Comparison of ENCODE assay signal across 8 cellular contexts in genomic region chr6:130020892-130021483, GRCh38. TPM values are rescaled to one million over a fixed set of nuclear protein-coding genes. Genes with fewer than 3 reads are reported as not detected.
DNase-seq lines count a peak whose midpoint lies in the region; ATAC-seq and TF ChIP-seq lines count a peak whose summit lies in the region.

No MANE protein-coding gene starts in this region.

- H3K27me3 ChIP-seq in esophagus muscularis mucosa = no peaks in the 10 kb centered on the region
- H3K27me3 ChIP-seq in muscle layer of duodenum (ENCODE audit: low read depth, low read length) = no peaks in the 10 kb centered on the region

- POLR2A ChIA-PET in OCI-LY7 (lab: Charles Lee) = interaction anchor here (0.6 to 0.7 kb wide), 3 partner anchors 11 to 142 kb away, joined by 3 to 4 read pairs (median 3); no protein-coding TSS in a partner anchor

- DNase-seq in D341Med (ENCODE audit: low spot score) (peak; percentile 67), HT1080 (ENCODE audit: low read depth) (peak; percentile 78), OCI-LY7 (ENCODE audit: low spot score) (peak; percentile 86), esophagus muscularis mucosa (ENCODE audit: extremely low spot score) (peak; percentile 93)
- peak; percentile 72 for DNase-seq in activated T-cell treated with anti-CD3 and anti-CD28 coated beads, Interleukin-2, amount 50 U/mL, for 1 hour
- peak; percentile 47 for DNase-seq in stimulated activated CD8-positive, alpha-beta memory T cell treated with anti-CD3 and anti-CD28 coated beads, Interleukin-7, amount 100 ng/mL, for 24 hours (ENCODE audit: low read depth)

- H3K27ac ChIP-seq in OCI-LY7 (ENCODE audit: low read depth, low read length, poor library complexity, severe bottlenecking) = peak overlapping the region; percentile 13
- H3K27ac ChIP-seq in esophagus muscularis mucosa (replicated peaks in 1 of 4) = peak overlapping the region; percentile 77 to 83 (median 80)
- no peak overlapping the region for H3K27ac ChIP-seq in muscle layer of duodenum (ENCODE audit: low read length)

- H3K4me3 ChIP-seq in OCI-LY7 (ENCODE audit: low read depth, low read length, poor library complexity, severe bottlenecking) = peak overlapping the region; percentile 71
- H3K4me3 ChIP-seq in esophagus muscularis mucosa = peak overlapping the region; percentile 68 to 93 (median 84)
- peak overlapping the region; percentile 62 to 81 for H3K4me3 ChIP-seq in muscle layer of duodenum (ENCODE audit: low read depth in 1 of 2, low read length in 2 of 2)

- H3K4me1 ChIP-seq in OCI-LY7 (ENCODE audit: insufficient read depth, low read length, poor library complexity, severe bottlenecking) = peaks cover 9% of the 10 kb centered on the region
- H3K4me1 ChIP-seq in esophagus muscularis mucosa = peaks cover 0 to 10% (median 7%) of the 10 kb centered on the region in 4 donors
- peaks cover 0 to 5% of the 10 kb centered on the region in 2 donors for H3K4me1 ChIP-seq in muscle layer of duodenum (ENCODE audit: control insufficient read depth in 1 of 2, insufficient read depth in 2 of 2, low read length in 2 of 2)

- H3K9me3 ChIP-seq in OCI-LY7 (ENCODE audit: low read length) (no peaks in the 10 kb centered on the region), esophagus muscularis mucosa (no peaks in the 10 kb centered on the region), muscle layer of duodenum (ENCODE audit: control insufficient read depth in 1 of 2, low read length in 2 of 2) (no peaks in the 10 kb centered on the region)

- intact Hi-C loops in OCI-LY7 (cut with micrococcal nuclease; ENCODE audit: unreplicated experiment) (loop anchor here (1.0 to 2.0 kb wide), 4 partner anchors 84 to 522 kb away; no protein-coding TSS in a partner anchor), esophagus muscularis mucosa (cut with DNase I) (loop anchor here (2.0 kb wide), 1 partner anchor 422 kb away; no protein-coding TSS in a partner anchor)

- no peaks in the 10 kb centered on the region; the same call in 1 of the 2 replicates for H3K36me3 ChIP-seq in OCI-LY7 (ENCODE audit: insufficient read depth, low read length)
- no peaks in the 10 kb centered on the region for H3K36me3 ChIP-seq in esophagus muscularis mucosa
- H3K36me3 ChIP-seq in muscle layer of duodenum (ENCODE audit: control insufficient read depth in 1 of 2, insufficient read depth in 2 of 2, low read length in 2 of 2) = no peaks in the 10 kb centered on the region

- 1% methylated on average over 26 of the region's 27 CpGs for WGBS in esophagus muscularis mucosa

- H3K4me2 ChIP-seq in OCI-LY7 (ENCODE audit: low read length) = peak overlapping the region; percentile 86

- peak overlapping the region; percentile 43; the same call in 1 of the 2 replicates for H2AFZ ChIP-seq in OCI-LY7 (ENCODE audit: low read length)

- H3K79me2 ChIP-seq in OCI-LY7 (ENCODE audit: insufficient read depth, low read depth, low read length) = no peaks in the 10 kb centered on the region

- ATAC-seq in GM21381 (IDR thresholded peaks at IDR 0.05; ENCODE audit: unreplicated experiment) = peak; percentile 58

- CTCF ChIA-PET in OCI-LY7 (lab: Charles Lee; ENCODE audit: unreplicated experiment) = interaction anchor here (0.6 kb wide), 1 partner anchor 132 kb away, joined by 3 read pairs; no protein-coding TSS in a partner anchor

- TF ChIP-seq CTCF in OCI-LY7 (conservative IDR thresholded peaks at IDR 0.05; ENCODE audit: low read length) = peak; percentile 89
- TF ChIP-seq CTCF in esophagus muscularis mucosa (IDR thresholded peaks at IDR 0.05) = peak; percentile 74 to 83 (median 82)

- 0 out of 2 replicates have a peak, but pooled peaks cover 11% of the 10 kb centered on the region for H4K20me1 ChIP-seq in OCI-LY7 (ENCODE audit: insufficient read depth, low read length)

- no peaks in the 10 kb centered on the region for H3K9me2 ChIP-seq in OCI-LY7 (ENCODE audit: insufficient read depth, low read length)

- no TSS peak for BruUV-seq in OCI-LY7 (replicated peaks; lab: Mats Ljungman, UMichigan)

- TF ChIP-seq EP300 in esophagus muscularis mucosa (IDR thresholded peaks at IDR 0.05) = no peak

- no peak for TF ChIP-seq POLR2A in esophagus muscularis mucosa (IDR thresholded peaks at IDR 0.05; ENCODE audit: low read depth)

RNA-seq across cellular contexts. Expression of gene L3MBTL3, which starts 2.6 kb away (rescaled TPM):
- total RNA-seq in HT1080 (2014; rRNA removed; shearing (Covaris generic)) = 5.2 and 6.2 TPM in 2 replicates
- 4.5 and 5.8 TPM in 2 replicates for polyA plus RNA-seq in HT1080 (2015; cell fraction: cytosol; rRNA removed)
- polyA plus RNA-seq in HT1080 (2015; cell fraction: nucleus; rRNA removed) = 13.1 and 13.8 TPM in 2 replicates
- 6.4 and 7.9 TPM in 2 replicates for total RNA-seq in OCI-LY7 (2014; rRNA removed; shearing (Covaris generic))
- total RNA-seq in OCI-LY7 (2022) = 7.3 and 11.0 TPM in 2 replicates
- total RNA-seq in esophagus muscularis mucosa = 1 to 10 TPM; 3.1 to 6.7 (median 3.6) TPM
